In genomic region chr19:5035105-5035761, GRCh38 we compare ENCODE assay signal across 29 cellular contexts.
A peak's percentile ranks its signal among the peaks of the same experiment; 100 is the strongest.
DNase-seq lines count a peak whose midpoint lies in the region; ATAC-seq and TF ChIP-seq lines count a peak whose summit lies in the region.
"Had no signal": no experiment of that assay in that cellular context is flagged by ENCODE, and none has a peak within 500 bp of the region (broad histone marks: within the 10 kb centered on the region; RNA-seq: fewer than 3 reads in every experiment).

No MANE protein-coding gene starts in this region.

- no peak overlapping the region for H3K27ac ChIP-seq in neuronal stem cell (replicated peaks; ENCODE audit: low read length)
- H3K27ac ChIP-seq: 22Rv1, epithelial cell of prostate, GM23248, heart right ventricle, parathyroid adenoma, right lobe of liver, SJCRH30, thyroid gland had no signal

- no peak overlapping the region for H3K4ac ChIP-seq in neuronal stem cell (ENCODE audit: low read length)

- WGBS in neuronal stem cell (ENCODE audit: extremely low coverage in 2 of 2, insufficient read length in 2 of 2, insufficient replicate concordance in 1 of 2), 2 donors = no CpG with 5 or more reads among the region's 29 CpGs

- H3K27me3 Mint-ChIP-seq in chondrocyte (ENCODE audit: low read depth) = no peaks in the 10 kb centered on the region

- no peak overlapping the region for H2AK5ac ChIP-seq in neuronal stem cell (ENCODE audit: low read depth, low read length)

- TF ChIP-seq CTCF in chondrocyte (IDR thresholded peaks at IDR 0.05) = no peak

- no peak overlapping the region for H3K4me2 ChIP-seq in neuronal stem cell (ENCODE audit: insufficient read depth, low read length, poor library complexity, severe bottlenecking)

- H3K18ac ChIP-seq in neuronal stem cell (ENCODE audit: low read length) = peak overlapping the region; percentile 67

- no peak overlapping the region for H4K8ac ChIP-seq in neuronal stem cell (ENCODE audit: low read depth, low read length)

- no peaks in the 10 kb centered on the region for H3K27me3 ChIP-seq in neuronal stem cell (ENCODE audit: control insufficient read depth in 3 of 3, insufficient read depth in 3 of 3, low read depth in 1 of 3, low read length in 3 of 3)
- H3K27me3 ChIP-seq: cardiac muscle cell, heart right ventricle, right lobe of liver, SJCRH30, thyroid gland had no signal

- H3K27ac Mint-ChIP-seq in chondrocyte (ENCODE audit: unreplicated experiment) = peak overlapping the region; percentile 20

- H3K9ac ChIP-seq in neuronal stem cell (ENCODE audit: low read depth, low read length, poor library complexity) = peak overlapping the region; percentile 9
- H3K9ac ChIP-seq: GM23248, parathyroid adenoma had no signal

- H3K14ac ChIP-seq in neuronal stem cell (ENCODE audit: low read length) = no peak overlapping the region

- peaks cover 17 to 57% of the 10 kb centered on the region in 2 donors for H3K36me3 ChIP-seq in neuronal stem cell (replicated peaks in 1 of 2; ENCODE audit: control insufficient read depth in 2 of 2, insufficient read depth in 2 of 2, low read length in 2 of 2)

- no peak overlapping the region for H2AFZ ChIP-seq in neuronal stem cell (ENCODE audit: low read length)
- H2AFZ ChIP-seq: GM23248, parathyroid adenoma had no signal

- no peaks in the 10 kb centered on the region for H3K9me3 Mint-ChIP-seq in chondrocyte (ENCODE audit: low read depth)

- H3K23ac ChIP-seq in neuronal stem cell (ENCODE audit: low read depth, low read length, poor library complexity) = no peak overlapping the region

- peaks cover 66% of the 10 kb centered on the region for H3K4me1 Mint-ChIP-seq in chondrocyte (ENCODE audit: low read depth)

- peaks cover 8% of the 10 kb centered on the region for H3K36me3 Mint-ChIP-seq in chondrocyte (ENCODE audit: low read depth)

- H3K79me1 ChIP-seq in neuronal stem cell (ENCODE audit: low read depth, low read length) = peaks cover 26% of the 10 kb centered on the region

- no peak overlapping the region for H2BK5ac ChIP-seq in neuronal stem cell (ENCODE audit: low read length)

- ATAC-seq in HG03159 (IDR thresholded peaks at IDR 0.05; ENCODE audit: unreplicated experiment) (no peak), HG03520 (IDR thresholded peaks at IDR 0.05; ENCODE audit: unreplicated experiment) (no peak)
- ATAC-seq: left colon, right lobe of liver had no signal

- H4K91ac ChIP-seq in neuronal stem cell (ENCODE audit: low read depth, low read length, poor library complexity) = no peak overlapping the region

- no peak overlapping the region for H3K4me3 ChIP-seq in neuronal stem cell (ENCODE audit: low read length in 2 of 2)
- H3K4me3 ChIP-seq: cardiac muscle cell, GM23248, heart right ventricle, right lobe of liver, SJCRH30, thyroid gland had no signal

- H2BK120ac ChIP-seq in neuronal stem cell (ENCODE audit: low read depth, low read length) = no peak overlapping the region

- H3K4me3 Mint-ChIP-seq in chondrocyte (ENCODE audit: unreplicated experiment) = no peak overlapping the region

- peak; percentile 36 for DNase-seq in DMS79 treated with DMSO at 0.1 percent for 48 hours (lab: John Stamatoyannopoulos, UW)
- DNase-seq in DMS79 (lab: John Stamatoyannopoulos, UW) = no peak
- no peak for DNase-seq in chondrocyte (ENCODE audit: low spot score)
- DNase-seq in neuronal stem cell (ENCODE audit: low spot score) = no peak
- DNase-seq in GM19240 (ENCODE audit: insufficient read length, low spot score) = no peak
- no peak for DNase-seq in AG20443 (ENCODE audit: low spot score)
- DNase-seq: activated CD4-positive, alpha-beta T cell treated with anti-CD3 and anti-CD28 coated beads for 4 hours; activated naive CD4-positive, alpha-beta T cell; activated T-cell treated with anti-CD3 and anti-CD28 coated beads, Interleukin-2, amount 50 U/mL, for 48 hours; DMS53; GM23248; heart right ventricle; KG1; left colon; mesenchymal stem cell; MM.1S; NCI-H1436; right lobe of liver; SJCRH30; stimulated activated CD4-positive, alpha-beta T cell treated with anti-CD3 and anti-CD28 coated beads, Interleukin-4, amount 100 ng/mL, for 4 hours; stimulated activated naive CD4-positive, alpha-beta T cell; T-helper 1 cell; thyroid gland had no signal

- no peak overlapping the region for H2BK12ac ChIP-seq in neuronal stem cell (ENCODE audit: low read length)

- peaks cover 7 to 8% of the 10 kb centered on the region in 2 donors for H3K4me1 ChIP-seq in neuronal stem cell (ENCODE audit: control insufficient read depth in 2 of 2, insufficient read depth in 1 of 2, low read depth in 1 of 2, low read length in 2 of 2)
- H3K4me1 ChIP-seq: right lobe of liver had no signal

- no peak overlapping the region for H2BK15ac ChIP-seq in neuronal stem cell (ENCODE audit: low read length)

- no peaks in the 10 kb centered on the region for H3K9me3 ChIP-seq in neuronal stem cell (replicated peaks in 1 of 2; ENCODE audit: control insufficient read depth in 2 of 2, insufficient read depth in 1 of 2, low read depth in 1 of 2, low read length in 2 of 2)
- H3K9me3 ChIP-seq: heart right ventricle, right lobe of liver, SJCRH30, thyroid gland had no signal
